ENCODE assay signal across 19 cellular contexts in the genomic region with DNA sequence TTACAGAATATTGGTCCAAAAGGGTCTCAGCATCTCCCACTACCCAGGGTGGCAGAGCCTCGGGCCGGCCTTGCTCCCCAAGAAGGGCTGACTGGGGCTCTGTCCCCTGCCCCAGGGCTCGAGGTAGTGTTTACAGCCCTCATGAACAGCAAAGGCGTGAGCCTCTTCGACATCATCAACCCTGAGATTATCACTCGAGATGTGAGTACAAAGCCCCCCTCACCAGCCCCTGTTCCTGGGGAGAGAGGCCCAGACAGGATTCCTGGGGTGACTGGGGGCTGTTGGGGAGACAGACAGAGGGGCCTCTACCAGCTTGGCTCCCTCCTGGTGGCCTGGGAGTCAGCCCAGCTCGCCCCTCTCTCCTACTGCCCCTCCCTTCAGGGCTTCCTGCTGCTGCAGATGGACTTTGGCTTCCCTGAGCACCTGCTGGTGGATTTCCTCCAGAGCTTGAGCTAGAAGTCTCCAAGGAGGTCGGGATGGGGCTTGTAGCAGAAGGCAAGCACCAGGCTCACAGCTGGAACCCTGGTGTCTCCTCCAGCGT. TPM values are rescaled to one million over a fixed set of nuclear protein-coding genes. Genes with fewer than 3 reads are reported as not detected.
A peak's percentile ranks its signal among the peaks of the same experiment; 100 is the strongest.
DNase-seq lines count a peak whose midpoint lies in the region; ATAC-seq and TF ChIP-seq lines count a peak whose summit lies in the region.
"Had no signal": no experiment of that assay in that cellular context is flagged by ENCODE, and none has a peak within 500 bp of the region (broad histone marks: within the 10 kb centered on the region; RNA-seq: fewer than 3 reads in every experiment).

No MANE protein-coding gene starts in this region.

- no TSS peak for BruUV-seq in A673 (replicated peaks; lab: Mats Ljungman, UMichigan)

- DNase-seq in DMS 273 treated with DMSO at 0.1 percent for 48 hours (lab: John Stamatoyannopoulos, UW) (peak; percentile 28), mucosa of descending colon (peak; percentile 78 to 79 (median 78)), NCI-H526 treated with DMSO at 0.1 percent for 48 hours (lab: John Stamatoyannopoulos, UW) (no peak), A673 (ENCODE audit: low spot score) (no peak)
- no peak for DNase-seq in stimulated activated CD4-positive, alpha-beta T cell treated with anti-CD3 and anti-CD28 coated beads, Interleukin-1b, Interleukin-23, amount 100 ng/mL, for 48 hours
- DNase-seq: activated CD4-positive, alpha-beta T cell treated with anti-CD3 and anti-CD28 coated beads for 4 hours; C1 segment of cervical spinal cord; foreskin melanocyte; GF-D8; GOT3; NCI-H510A treated with DMSO at 0.1 percent for 48 hours; trophoblast cell had no signal

- CTCF ChIA-PET in A673 (lab: Charles Lee), result no interaction called here

- peaks cover 42% of the 10 kb centered on the region for H3K4me1 Mint-ChIP-seq in activated T-helper 17 cell treated with anti-CD3 and anti-CD28 coated beads, Interleukin-2, amount 50 U/mL, for 72 hours

- H4K20me1 ChIP-seq in BLaER1 treated with 17β-estradiol and CSF1 and Interleukin-3, amounts not matched to agents 10 nM and 100 nM, result no peaks in the 10 kb centered on the region

- H3K4me3 ChIP-seq in BLaER1 treated with 17β-estradiol and CSF1 and Interleukin-3, amounts not matched to agents 10 nM and 100 nM, result no peak overlapping the region
- no peak overlapping the region for H3K4me3 ChIP-seq in mucosa of descending colon
- no peak overlapping the region for H3K4me3 ChIP-seq in A673 (ENCODE audit: low read depth, low read length, poor library complexity, severe bottlenecking)
- H3K4me3 ChIP-seq: prostate gland had no signal

- H3K27ac ChIP-seq in BLaER1 treated with 17β-estradiol and CSF1 and Interleukin-3, amounts not matched to agents 10 nM and 100 nM, result peak overlapping the region in 7 of 11 experiments; percentile 6 to 52 (median 22); a peak in 8 of 22 replicates
- no peak overlapping the region for H3K27ac ChIP-seq in A673 (ENCODE audit: low read depth, low read length, poor library complexity, severe bottlenecking)
- H3K27ac ChIP-seq: prostate gland had no signal

- H3K9ac ChIP-seq in BLaER1 treated with 17β-estradiol and CSF1 and Interleukin-3, amounts not matched to agents 10 nM and 100 nM, result peak overlapping the region in 7 of 11 experiments; percentile 8 to 45 (median 20); a peak in 8 of 22 replicates

- H3K27me3 Mint-ChIP-seq in activated T-helper 17 cell treated with anti-CD3 and anti-CD28 coated beads, Interleukin-2, amount 50 U/mL, for 72 hours, result no peaks in the 10 kb centered on the region

- no peaks in the 10 kb centered on the region for H3K9me3 Mint-ChIP-seq in activated T-helper 17 cell treated with anti-CD3 and anti-CD28 coated beads, Interleukin-2, amount 50 U/mL, for 72 hours
- H3K9me3 Mint-ChIP-seq: activated T-helper 2 cell treated with anti-CD3 and anti-CD28 coated beads, Interferon-gamma antibody, Interleukin-2, Interleukin-4, amounts not matched to agents 10 μg/mL and 5 μg/mL and 100 μg/mL, durations not matched to agents 14 hours and 24 hours and 36 hours; T-helper 1 cell treated with Interleukin-12 subunit alpha and Interleukin-12 subunit beta and Interleukin-4 antibody, amounts not matched to agents 30 μg/mL and 1 μg/mL, for 36 hours had no signal

- peaks cover 87 to 100% (median 99%) of the 10 kb centered on the region in 10 experiments for H3K4me1 ChIP-seq in BLaER1 treated with 17β-estradiol and CSF1 and Interleukin-3, amounts not matched to agents 10 nM and 100 nM
- peaks cover 25% of the 10 kb centered on the region for H3K4me1 ChIP-seq in mucosa of descending colon (ENCODE audit: low read depth)
- peaks cover 16% of the 10 kb centered on the region for H3K4me1 ChIP-seq in A673 (ENCODE audit: insufficient read depth, low read length, poor library complexity, severe bottlenecking)
- H3K4me1 ChIP-seq: prostate gland had no signal

- no peak for TF ChIP-seq CTCF in mucosa of descending colon (IDR thresholded peaks at IDR 0.05)
- no peak for TF ChIP-seq CTCF in A673 (conservative IDR thresholded peaks at IDR 0.05; ENCODE audit: low read depth, low read length)

- H3K36me3 Mint-ChIP-seq in activated T-helper 17 cell treated with anti-CD3 and anti-CD28 coated beads, Interleukin-2, amount 50 U/mL, for 72 hours (ENCODE audit: low read depth), result peaks cover 66% of the 10 kb centered on the region

- H3K4me3 Mint-ChIP-seq in activated T-helper 17 cell treated with anti-CD3 and anti-CD28 coated beads, Interleukin-2, amount 50 U/mL, for 72 hours, result no peak overlapping the region
- H3K4me3 Mint-ChIP-seq: T-helper 1 cell treated with Interleukin-12 subunit alpha and Interleukin-12 subunit beta and Interleukin-4 antibody, amounts not matched to agents 30 μg/mL and 1 μg/mL, for 36 hours had no signal

- peak overlapping the region; percentile 95 for H3K27ac Mint-ChIP-seq in activated T-helper 17 cell treated with anti-CD3 and anti-CD28 coated beads, Interleukin-2, amount 50 U/mL, for 72 hours

- peaks cover 0 to 11% (median 0%) of the 10 kb centered on the region in 11 experiments; a peak in 6 of 22 replicates for H3K9me3 ChIP-seq in BLaER1 treated with 17β-estradiol and CSF1 and Interleukin-3, amounts not matched to agents 10 nM and 100 nM (replicated peaks in 1 of 11)
- no peaks in the 10 kb centered on the region for H3K9me3 ChIP-seq in mucosa of descending colon
- no peaks in the 10 kb centered on the region for H3K9me3 ChIP-seq in A673 (ENCODE audit: low read depth, low read length, poor library complexity, severe bottlenecking)
- H3K9me3 ChIP-seq: prostate gland had no signal

- intact Hi-C loops in mucosa of descending colon (cut with DNase I, micrococcal nuclease), result no loop called here
- intact Hi-C loops in A673 (cut with micrococcal nuclease; ENCODE audit: unreplicated experiment), result no loop called here

- POLR2A ChIA-PET in A673 (lab: Charles Lee; ENCODE audit: low non-redundant PET), result interaction anchor here (0.6 kb wide), 1 partner anchor 752 kb away, joined by 4 read pairs; no protein-coding TSS in a partner anchor

- ATAC-seq in activated T-helper 17 cell treated with anti-CD3 and anti-CD28 coated beads, Interleukin-2, amount 50 U/mL, for 72 hours (replicated peaks), result no peak
- ATAC-seq in mucosa of descending colon (peak; percentile 88), GM21825 (IDR thresholded peaks at IDR 0.05; ENCODE audit: unreplicated experiment) (no peak)

- H3K27me3 ChIP-seq in BLaER1 treated with 17β-estradiol and CSF1 and Interleukin-3, amounts not matched to agents 10 nM and 100 nM, result no peaks in the 10 kb centered on the region
- H3K27me3 ChIP-seq in A673 (replicated peaks; ENCODE audit: insufficient read depth, low read depth, low read length, poor library complexity), result no peaks in the 10 kb centered on the region

- peak overlapping the region; percentile 42 to 99 (median 90) for H3K4me2 ChIP-seq in BLaER1 treated with 17β-estradiol and CSF1 and Interleukin-3, amounts not matched to agents 10 nM and 100 nM

- no peaks in the 10 kb centered on the region for H3K36me3 ChIP-seq in BLaER1 treated with 17β-estradiol and CSF1 and Interleukin-3, amounts not matched to agents 10 nM and 100 nM
- H3K36me3 ChIP-seq in mucosa of descending colon (ENCODE audit: low read depth) (no peaks in the 10 kb centered on the region), A673 (ENCODE audit: insufficient read depth, low read length, poor library complexity, severe bottlenecking) (no peaks in the 10 kb centered on the region)
- H3K36me3 ChIP-seq: prostate gland had no signal

RNA-seq across cellular contexts. Expression of a gene that starts 6.1 kb away (rescaled TPM):
- 100 to 1,000 TPM; 182 to 219 TPM for total RNA-seq in activated T-helper 17 cell treated with anti-CD3 and anti-CD28 coated beads, Interleukin-2, amount 50 U/mL, for 72 hours
- 100 to 1,000 TPM; 110 to 127 (median 113) TPM for total RNA-seq in mucosa of descending colon
- total RNA-seq in A673 (2021), result 13.1 and 14.2 TPM in 2 replicates

RNA-seq across cellular contexts. Expression of a gene that starts 21.5 kb away (rescaled TPM):
- not detected for total RNA-seq in activated T-helper 17 cell treated with anti-CD3 and anti-CD28 coated beads, Interleukin-2, amount 50 U/mL, for 72 hours
- total RNA-seq in mucosa of descending colon (under 1 TPM in 2 of 3 donors, not detected in 1; 0.22 to 0.35 TPM), A673 (2021) (not detected in 2 replicates)
- total RNA-seq: activated T-helper 2 cell treated with anti-CD3 and anti-CD28 coated beads, Interferon-gamma antibody, Interleukin-2, Interleukin-4, amounts not matched to agents 10 μg/mL and 5 μg/mL and 100 μg/mL, durations not matched to agents 14 hours and 24 hours and 36 hours; bronchial epithelial cell had no signal

RNA-seq across cellular contexts. Expression of a gene that starts 51.3 kb away (rescaled TPM):
- 100 to 1,000 TPM; 162 to 186 TPM for total RNA-seq in activated T-helper 17 cell treated with anti-CD3 and anti-CD28 coated beads, Interleukin-2, amount 50 U/mL, for 72 hours
- total RNA-seq in mucosa of descending colon (100 to 1,000 TPM; 130 to 165 (median 159) TPM), A673 (2021) (94.2 and 99.4 TPM in 2 replicates)

Comparison
In these comparisons a context has a peak if more than half of its experiments do, and no peak if none do; other contexts are left out.
1. DNase-seq: peak in DMS 273 treated with DMSO at 0.1 percent for 48 hours (single experiment) and mucosa of descending colon (3 of 3); none in stimulated activated CD4-positive, alpha-beta T cell treated with anti-CD3 and anti-CD28 coated beads, Interleukin-1b, Interleukin-23, amount 100 ng/mL, for 48 hours (single experiment), NCI-H526 treated with DMSO at 0.1 percent for 48 hours (single experiment) and A673 (single experiment).